ENCODE assay signal across 1 cellular context in genomic region chr11:66616379-66617147, GRCh38.
TF ChIP-seq lines count a peak whose summit lies in the region.

RBM14 (plus strand) TSS chr11:66616630; CDS start chr11:66616721, 91 bp downstream.

TF ChIP-seq in HepG2, 621 proteins besides CTCF, POLR2A, EP300 and RAD21 (continued from another document and continues in another):
- no peak for TF ChIP-seq RFX1 (IDR thresholded peaks at IDR 0.05)
- peak; percentile 37; the same call in 1 of the 2 replicates for TF ChIP-seq SMAD3 (CRISPR knock-in tag; IDR thresholded peaks at IDR 0.05)
- TF ChIP-seq YEATS4 (CRISPR knock-in tag; IDR thresholded peaks at IDR 0.05; ENCODE audit: borderline replicate concordance) = peak; percentile 83
- no peak for TF ChIP-seq ZNF333 (CRISPR knock-in tag; IDR thresholded peaks at IDR 0.05; ENCODE audit: borderline replicate concordance)
- peak; percentile 88 for TF ChIP-seq ZFP91 (CRISPR knock-in tag; IDR thresholded peaks at IDR 0.05; ENCODE audit: borderline replicate concordance)
- TF ChIP-seq ZNF563 (CRISPR knock-in tag; IDR thresholded peaks at IDR 0.05) = peak; percentile 8; the same call in 1 of the 2 replicates
- peak; percentile 85 for TF ChIP-seq SAP130 (CRISPR knock-in tag; IDR thresholded peaks at IDR 0.05; ENCODE audit: low read depth)
- peak; percentile 47 for TF ChIP-seq ZFY (CRISPR knock-in tag; IDR thresholded peaks at IDR 0.05)
- 0 out of 2 replicates have a peak, but pooled peaks have one; percentile 72 for TF ChIP-seq ZNF639 (CRISPR knock-in tag; conservative IDR thresholded peaks at IDR 0.05)
- TF ChIP-seq RARA (CRISPR knock-in tag; IDR thresholded peaks at IDR 0.05) = no peak
- peak; percentile 92 for TF ChIP-seq ZBTB3 (CRISPR knock-in tag; IDR thresholded peaks at IDR 0.05; ENCODE audit: borderline replicate concordance, low read depth)
- peak; percentile 66 for TF ChIP-seq ZNF441 (CRISPR knock-in tag; IDR thresholded peaks at IDR 0.05; ENCODE audit: borderline replicate concordance)
- TF ChIP-seq MXD1 (CRISPR knock-in tag; IDR thresholded peaks at IDR 0.05) = peak; percentile 71; the same call in 1 of the 2 replicates
- no peak; the same call in 1 of the 2 replicates for TF ChIP-seq ZBTB7B (CRISPR knock-in tag; IDR thresholded peaks at IDR 0.05)
- peak; percentile 76 for TF ChIP-seq ZSCAN9 (CRISPR knock-in tag; IDR thresholded peaks at IDR 0.05; ENCODE audit: borderline replicate concordance)
- no peak for TF ChIP-seq NCOA1 (CRISPR knock-in tag; IDR thresholded peaks at IDR 0.05)
- TF ChIP-seq ZNF407 (CRISPR knock-in tag; IDR thresholded peaks at IDR 0.05; ENCODE audit: not compliant biosample characterization) = peak; percentile 87
- peak; percentile 78 for TF ChIP-seq ZZZ3 (CRISPR knock-in tag; IDR thresholded peaks at IDR 0.05; ENCODE audit: borderline replicate concordance)
- no peak for TF ChIP-seq PRMT3 (CRISPR knock-in tag; IDR thresholded peaks at IDR 0.05; ENCODE audit: borderline replicate concordance, low read depth)
- TF ChIP-seq SSRP1 (CRISPR knock-in tag; IDR thresholded peaks at IDR 0.05) = peak; percentile 78
- no peak for TF ChIP-seq NR0B2 (CRISPR knock-in tag; IDR thresholded peaks at IDR 0.05)
- TF ChIP-seq POLR2G (IDR thresholded peaks at IDR 0.05; ENCODE audit: low read depth, low read length) = peak; percentile 99
- TF ChIP-seq ARID5B (CRISPR knock-in tag; IDR thresholded peaks at IDR 0.05) = peak; percentile 22; the same call in 1 of the 2 replicates
- no peak; the same call in 1 of the 2 replicates for TF ChIP-seq MNT (IDR thresholded peaks at IDR 0.05)
- no peak; the same call in 1 of the 2 replicates for TF ChIP-seq ZNF512B (CRISPR knock-in tag; IDR thresholded peaks at IDR 0.05; ENCODE audit: borderline replicate concordance)
- no peak for TF ChIP-seq ZBTB49 (CRISPR knock-in tag; IDR thresholded peaks at IDR 0.05; ENCODE audit: borderline replicate concordance)
- no peak for TF ChIP-seq RORA (CRISPR knock-in tag; IDR thresholded peaks at IDR 0.05)
- TF ChIP-seq TOPORS (CRISPR knock-in tag; IDR thresholded peaks at IDR 0.05) = no peak
- no peak; the same call in 1 of the 2 replicates for TF ChIP-seq PHF20 (CRISPR knock-in tag; IDR thresholded peaks at IDR 0.05)
- TF ChIP-seq CENPBD1 (CRISPR knock-in tag; IDR thresholded peaks at IDR 0.05; ENCODE audit: borderline replicate concordance, low read depth) = no peak
- 0 out of 4 replicates have a peak, but pooled peaks of 1 of the 2 experiments have one; percentile 61 for TF ChIP-seq KLF16 (CRISPR knock-in tag; IDR thresholded peaks at IDR 0.05)
